In genomic region chr17:10556301-10557005, GRCh38 we compare ENCODE assay signal across 1 cellular context.
TF ChIP-seq lines count a peak whose summit lies in the region.

No MANE protein-coding gene starts in this region.

TF ChIP-seq in H1, 55 proteins besides CTCF, POLR2A, EP300 and RAD21:
- TF ChIP-seq MAX (IDR thresholded peaks at IDR 0.05) (no peak), BRCA1 (IDR thresholded peaks at IDR 0.05; ENCODE audit: low read depth, low read length) (no peak), CHD7 (IDR thresholded peaks at IDR 0.05; ENCODE audit: insufficient replicate concordance, low read length) (no peak), GABPA (IDR thresholded peaks at IDR 0.05; ENCODE audit: borderline replicate concordance, insufficient read depth, low read length) (no peak)
